Comparison of ENCODE assay signal across 18 cellular contexts in the genomic region with DNA sequence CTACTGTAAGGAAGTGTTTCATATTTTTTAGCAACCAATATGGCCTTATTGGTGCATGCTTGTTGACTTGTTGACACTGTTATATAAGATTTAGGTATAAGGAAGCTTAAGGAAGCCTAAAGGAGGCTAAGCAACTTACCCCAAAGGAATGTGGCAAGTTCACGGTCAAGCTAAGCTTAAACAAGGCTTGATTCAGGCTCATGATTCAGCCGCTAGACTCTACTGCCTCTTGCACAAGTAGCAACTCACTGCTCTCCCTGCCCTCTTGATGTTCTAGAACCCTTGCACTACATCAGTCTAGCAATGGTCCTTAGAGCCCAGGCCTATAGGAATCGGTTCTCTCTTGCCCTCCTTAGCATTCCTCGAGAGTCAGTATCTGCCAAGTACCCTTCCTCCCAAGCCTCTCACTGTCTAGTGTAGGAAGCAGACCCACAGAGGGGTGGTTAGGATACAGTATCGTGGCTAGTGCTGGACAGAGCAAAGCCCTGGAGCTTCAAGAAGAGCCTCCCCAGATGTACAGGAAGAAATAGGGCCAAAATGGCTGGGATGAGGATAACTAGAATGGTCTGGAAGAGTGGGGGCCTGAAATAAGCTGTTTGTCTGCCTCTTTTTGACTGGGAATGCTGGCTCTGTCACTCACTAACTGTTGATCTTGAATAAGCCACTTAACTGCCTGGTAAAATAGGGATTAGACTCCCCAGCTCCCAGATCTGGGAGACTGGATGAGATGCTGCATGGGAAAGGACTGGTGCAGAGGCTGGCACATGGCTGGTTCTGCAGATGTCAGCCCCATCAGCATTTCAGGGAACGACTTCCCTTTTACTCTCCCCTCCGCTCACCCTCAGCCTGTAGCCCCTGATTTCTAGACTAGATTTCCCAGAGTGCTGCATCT.
"Had no signal": no experiment of that assay in that cellular context is flagged by ENCODE, and none has a peak within 500 bp of the region (broad histone marks: within the 10 kb centered on the region; RNA-seq: fewer than 3 reads in every experiment).

No MANE protein-coding gene starts in this region.

- H3K27ac ChIP-seq: brain microvascular endothelial cell, esophagus muscularis mucosa, lower lobe of right lung, pancreas, thoracic aorta had no signal

- H3K9me3 ChIP-seq: esophagus muscularis mucosa, lower lobe of right lung, pancreas, thoracic aorta had no signal

- DNase-seq: activated CD4-positive, alpha-beta T cell treated with anti-CD3 and anti-CD28 coated beads, Interleukin-2, amount 50 U/mL, for 4 hours; activated effector memory CD4-positive, alpha-beta T cell treated with Interleukin-2 at 50 U/mL for 16 hours; activated T-cell treated with anti-CD3 and anti-CD28 coated beads, Interleukin-2, amount 50 U/mL, for 1 hour; amniotic stem cell; brain microvascular endothelial cell; foreskin fibroblast; glutamatergic neuron; lower lobe of right lung; midbrain; pancreas; stimulated activated CD4-positive, alpha-beta T cell treated with anti-CD3 and anti-CD28 coated beads, Interleukin-4, amount 100 ng/mL, for 1 hour; stimulated activated CD8-positive, alpha-beta memory T cell treated with anti-CD3 and anti-CD28 coated beads, Interleukin-4, amount 100 ng/mL, for 48 hours; T-helper 2 cell had no signal

- H3K27ac Mint-ChIP-seq: activated naive CD4-positive, alpha-beta T cell treated with anti-CD3 and anti-CD28 coated beads, Interleukin-2, amount 50 U/mL, for 24 hours; stimulated activated naive CD8-positive, alpha-beta T cell treated with anti-CD3 and anti-CD28 coated beads, Interleukin-15, Interleukin-2, amounts not matched to agents 100 ng/mL and 50 ng/mL, for 24 hours had no signal

- H3K4me3 Mint-ChIP-seq: activated naive CD4-positive, alpha-beta T cell treated with anti-CD3 and anti-CD28 coated beads, Interleukin-2, amount 50 U/mL, for 24 hours; stimulated activated naive CD8-positive, alpha-beta T cell treated with anti-CD3 and anti-CD28 coated beads, Interleukin-15, Interleukin-2, amounts not matched to agents 100 ng/mL and 50 ng/mL, for 24 hours had no signal

- H3K36me3 Mint-ChIP-seq: activated naive CD4-positive, alpha-beta T cell treated with anti-CD3 and anti-CD28 coated beads, Interleukin-2, amount 50 U/mL, for 24 hours had no signal

- H3K27me3 Mint-ChIP-seq: activated naive CD4-positive, alpha-beta T cell treated with anti-CD3 and anti-CD28 coated beads, Interleukin-2, amount 50 U/mL, for 24 hours; stimulated activated naive CD8-positive, alpha-beta T cell treated with anti-CD3 and anti-CD28 coated beads, Interleukin-15, Interleukin-2, amounts not matched to agents 100 ng/mL and 50 ng/mL, for 24 hours had no signal

- H3K36me3 ChIP-seq: lower lobe of right lung, pancreas, thoracic aorta had no signal

- H3K4me1 Mint-ChIP-seq: activated naive CD4-positive, alpha-beta T cell treated with anti-CD3 and anti-CD28 coated beads, Interleukin-2, amount 50 U/mL, for 24 hours had no signal

- FAIRE-seq: pancreas, TTC549 had no signal

- H3K4me3 ChIP-seq: esophagus muscularis mucosa, lower lobe of right lung, pancreas, thoracic aorta had no signal

- ATAC-seq: lower lobe of right lung, pancreas had no signal

- H3K27me3 ChIP-seq: brain microvascular endothelial cell, esophagus muscularis mucosa, pancreas had no signal

- H3K9me3 Mint-ChIP-seq: activated naive CD4-positive, alpha-beta T cell treated with anti-CD3 and anti-CD28 coated beads, Interleukin-2, amount 50 U/mL, for 24 hours; stimulated activated naive CD8-positive, alpha-beta T cell treated with anti-CD3 and anti-CD28 coated beads, Interleukin-15, Interleukin-2, amounts not matched to agents 100 ng/mL and 50 ng/mL, for 24 hours had no signal
